Comparison of ENCODE assay signal across 2 cellular contexts in the genomic region with DNA sequence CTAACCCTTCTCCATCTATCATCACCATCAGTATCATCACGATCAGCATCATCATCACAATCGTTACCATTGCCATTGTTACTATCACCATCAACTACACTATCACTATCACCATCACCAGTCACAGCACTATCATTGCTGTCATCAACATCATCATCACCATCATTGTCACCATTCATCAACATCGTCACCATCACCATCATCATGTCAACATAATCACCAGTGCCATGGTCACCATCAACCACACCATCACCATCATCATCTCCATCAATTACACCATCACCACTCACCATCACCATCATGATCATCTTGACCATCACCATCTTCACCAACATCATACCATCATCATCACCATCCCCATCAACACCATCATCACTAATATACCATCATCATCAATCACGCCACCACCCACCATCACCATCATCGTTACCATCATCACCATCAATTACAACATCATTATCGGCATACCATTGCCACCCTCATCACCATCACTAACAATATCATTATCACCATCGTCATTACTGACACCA.
TF ChIP-seq lines count a peak whose summit lies in the region.

No MANE protein-coding gene starts in this region.

TF ChIP-seq in HepG2, 621 proteins besides CTCF, POLR2A, EP300 and RAD21 (continues in another document):
- TF ChIP-seq ZHX1 (CRISPR knock-in tag; IDR thresholded peaks at IDR 0.05; ENCODE audit: low read depth): no peak
- TF ChIP-seq ZMYM4 (CRISPR knock-in tag; IDR thresholded peaks at IDR 0.05): no peak
- no peak for TF ChIP-seq TIGD3 (CRISPR knock-in tag; IDR thresholded peaks at IDR 0.05; ENCODE audit: borderline replicate concordance)
- TF ChIP-seq NFRKB (IDR thresholded peaks at IDR 0.05): no peak
- no peak for TF ChIP-seq MXD3 (CRISPR knock-in tag; IDR thresholded peaks at IDR 0.05)
- no peak for TF ChIP-seq ZSCAN22 (CRISPR knock-in tag; IDR thresholded peaks at IDR 0.05)
- peak; percentile 55 for TF ChIP-seq PHB2 (IDR thresholded peaks at IDR 0.05; ENCODE audit: partially characterized antibody)
- TF ChIP-seq ZNF430 (CRISPR knock-in tag; IDR thresholded peaks at IDR 0.05): no peak
- TF ChIP-seq RFX5 (IDR thresholded peaks at IDR 0.05; ENCODE audit: low read depth, low read length): no peak
- TF ChIP-seq IKZF1 (IDR thresholded peaks at IDR 0.05): peak; percentile 81; the same call in 1 of the 2 replicates
- no peak for TF ChIP-seq ZBTB4 (CRISPR knock-in tag; IDR thresholded peaks at IDR 0.05; ENCODE audit: borderline replicate concordance)
- TF ChIP-seq ZNF30 (CRISPR knock-in tag; IDR thresholded peaks at IDR 0.05): no peak
- TF ChIP-seq KAT7 (CRISPR knock-in tag; IDR thresholded peaks at IDR 0.05; ENCODE audit: borderline replicate concordance): no peak
- TF ChIP-seq, protein P1, sequence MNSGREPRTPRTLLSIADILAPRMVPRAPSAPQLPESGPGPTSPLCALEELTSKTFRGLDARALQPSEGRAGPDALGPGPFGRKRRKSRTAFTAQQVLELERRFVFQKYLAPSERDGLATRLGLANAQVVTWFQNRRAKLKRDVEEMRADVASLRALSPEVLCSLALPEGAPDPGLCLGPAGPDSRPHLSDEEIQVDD (CRISPR knock-in tag; IDR thresholded peaks at IDR 0.05; ENCODE audit: borderline replicate concordance): no peak
- TF ChIP-seq, protein P2, sequence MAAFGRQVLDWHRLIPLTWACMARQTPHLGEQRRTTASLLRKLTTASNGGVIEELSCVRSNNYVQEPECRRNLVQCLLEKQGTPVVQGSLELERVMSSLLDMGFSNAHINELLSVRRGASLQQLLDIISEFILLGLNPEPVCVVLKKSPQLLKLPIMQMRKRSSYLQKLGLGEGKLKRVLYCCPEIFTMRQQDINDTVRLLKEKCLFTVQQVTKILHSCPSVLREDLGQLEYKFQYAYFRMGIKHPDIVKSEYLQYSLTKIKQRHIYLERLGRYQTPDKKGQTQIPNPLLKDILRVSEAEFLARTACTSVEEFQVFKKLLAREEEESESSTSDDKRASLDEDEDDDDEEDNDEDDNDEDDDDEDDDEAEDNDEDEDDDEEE (CRISPR knock-in tag; IDR thresholded peaks at IDR 0.05): no peak
- TF ChIP-seq, protein P3, sequence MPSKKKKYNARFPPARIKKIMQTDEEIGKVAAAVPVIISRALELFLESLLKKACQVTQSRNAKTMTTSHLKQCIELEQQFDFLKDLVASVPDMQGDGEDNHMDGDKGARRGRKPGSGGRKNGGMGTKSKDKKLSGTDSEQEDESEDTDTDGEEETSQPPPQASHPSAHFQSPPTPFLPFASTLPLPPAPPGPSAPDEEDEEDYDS (CRISPR knock-in tag; IDR thresholded peaks at IDR 0.05): no peak
- no peak for TF ChIP-seq ZNF660 (CRISPR knock-in tag; IDR thresholded peaks at IDR 0.05; ENCODE audit: borderline replicate concordance, low read depth)
- peak; percentile 77 for TF ChIP-seq ZNF282 (IDR thresholded peaks at IDR 0.05; ENCODE audit: partially characterized antibody)
- peak; percentile 86; the same call in 1 of the 2 replicates for TF ChIP-seq NBN (conservative IDR thresholded peaks at IDR 0.05)

TF ChIP-seq in H1, 55 proteins besides CTCF, POLR2A, EP300 and RAD21:
- TF ChIP-seq SRF (IDR thresholded peaks at IDR 0.05; ENCODE audit: low read depth, low read length) (no peak), BRCA1 (IDR thresholded peaks at IDR 0.05; ENCODE audit: low read depth, low read length) (no peak), CTBP2 (IDR thresholded peaks at IDR 0.05; ENCODE audit: borderline replicate concordance, insufficient read depth, insufficient read length, low read length) (no peak), CHD2 (IDR thresholded peaks at IDR 0.05; ENCODE audit: low read length) (no peak), POU5F1 (IDR thresholded peaks at IDR 0.05; ENCODE audit: low read depth, low read length) (no peak), BACH1 (IDR thresholded peaks at IDR 0.05; ENCODE audit: low read length) (no peak), YY1 (IDR thresholded peaks at IDR 0.05; ENCODE audit: low read depth, low read length) (no peak), NANOG (IDR thresholded peaks at IDR 0.05; ENCODE audit: insufficient read depth, low read depth, low read length, poor library complexity, severe bottlenecking) (no peak), JUND (IDR thresholded peaks at IDR 0.05; ENCODE audit: low read length) (no peak), SP1 (IDR thresholded peaks at IDR 0.05; ENCODE audit: low read depth, low read length) (no peak), USF2 (IDR thresholded peaks at IDR 0.05; ENCODE audit: low read length) (no peak)
- TF ChIP-seq, protein P4, sequence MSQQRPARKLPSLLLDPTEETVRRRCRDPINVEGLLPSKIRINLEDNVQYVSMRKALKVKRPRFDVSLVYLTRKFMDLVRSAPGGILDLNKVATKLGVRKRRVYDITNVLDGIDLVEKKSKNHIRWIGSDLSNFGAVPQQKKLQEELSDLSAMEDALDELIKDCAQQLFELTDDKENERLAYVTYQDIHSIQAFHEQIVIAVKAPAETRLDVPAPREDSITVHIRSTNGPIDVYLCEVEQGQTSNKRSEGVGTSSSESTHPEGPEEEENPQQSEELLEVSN (IDR thresholded peaks at IDR 0.05): no peak
